11 cellular contexts compared by ENCODE assay signal in the genomic region with DNA sequence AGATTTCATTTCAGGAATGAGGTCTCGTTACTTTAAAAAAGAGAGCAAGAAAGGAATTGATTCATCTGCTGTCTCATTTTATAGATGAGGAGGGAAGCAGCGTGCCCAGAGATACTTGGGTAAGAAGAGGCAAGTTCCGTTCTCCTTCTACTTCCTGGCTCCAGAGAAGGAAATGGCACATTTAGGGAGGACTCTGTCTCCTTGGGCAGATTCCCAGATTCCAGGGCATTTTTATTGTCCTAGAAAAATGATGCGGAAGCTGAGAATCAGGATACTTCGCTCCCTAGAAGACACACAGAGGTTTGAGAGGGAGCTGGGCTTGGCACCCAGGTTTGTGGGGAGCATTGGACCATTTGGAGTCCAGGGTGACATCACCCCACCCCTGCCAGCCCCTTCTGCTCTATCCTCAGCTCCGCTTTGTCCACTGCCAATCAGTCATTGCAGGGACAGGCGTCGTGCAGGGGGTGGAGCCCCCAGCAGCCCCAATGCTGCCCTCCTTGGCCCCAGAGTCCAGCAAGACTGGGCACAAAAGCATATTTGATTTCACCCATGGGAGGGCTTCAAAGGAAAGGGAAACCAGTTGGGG.
DNase-seq lines count a peak whose midpoint lies in the region; ATAC-seq and TF ChIP-seq lines count a peak whose summit lies in the region.
"Had no signal": no experiment of that assay in that cellular context is flagged by ENCODE, and none has a peak within 500 bp of the region (broad histone marks: within the 10 kb centered on the region; RNA-seq: fewer than 3 reads in every experiment).

No MANE protein-coding gene starts in this region.

- no peaks in the 10 kb centered on the region for H3K9me3 Mint-ChIP-seq in activated CD8-positive, alpha-beta memory T cell treated with anti-CD3 and anti-CD28 coated beads, Interleukin-2, amount 10 ng/mL, durations not matched to agents 7 days and 5 days (ENCODE audit: low read depth)
- peaks cover 0 to 2% (median 0%) of the 10 kb centered on the region in 5 experiments for H3K9me3 Mint-ChIP-seq in brain

- H3K4me1 Mint-ChIP-seq in activated CD8-positive, alpha-beta memory T cell treated with anti-CD3 and anti-CD28 coated beads, Interleukin-2, amount 10 ng/mL, durations not matched to agents 7 days and 5 days: peaks cover 8% of the 10 kb centered on the region
- H3K4me1 Mint-ChIP-seq in brain: peaks cover 51% of the 10 kb centered on the region

- no peaks in the 10 kb centered on the region for H3K36me3 Mint-ChIP-seq in activated CD8-positive, alpha-beta memory T cell treated with anti-CD3 and anti-CD28 coated beads, Interleukin-2, amount 10 ng/mL, durations not matched to agents 7 days and 5 days
- no peaks in the 10 kb centered on the region for H3K36me3 Mint-ChIP-seq in brain

- H3K4me3 ChIP-seq in lower lobe of right lung: no peak overlapping the region
- H3K4me3 ChIP-seq in stomach: no peak overlapping the region

- no peak overlapping the region for H3K27ac Mint-ChIP-seq in activated CD8-positive, alpha-beta memory T cell treated with anti-CD3 and anti-CD28 coated beads, Interleukin-2, amount 10 ng/mL, durations not matched to agents 7 days and 5 days
- H3K27ac Mint-ChIP-seq in brain: peak overlapping the region in 3 of 5 experiments; percentile 11 to 65 (median 52)

- TF ChIP-seq CTCF in brain (conservative IDR thresholded peaks at IDR 0.05) (no peak), lower lobe of right lung (IDR thresholded peaks at IDR 0.05) (no peak), stomach (IDR thresholded peaks at IDR 0.05) (no peak)

- CTCF ChIA-PET in activated CD8-positive, alpha-beta memory T cell treated with anti-CD3 and anti-CD28 coated beads, Interleukin-2, amount 10 ng/mL, durations not matched to agents 7 days and 5 days (lab: Charles Lee): no interaction called here

- TF ChIP-seq EP300 in stomach (IDR thresholded peaks at IDR 0.05): no peak

- 68 to 85% (median 68%) methylated on average over 8 of the region's 8 CpGs for WGBS in stomach, 5 donors

- H3K27ac ChIP-seq in lower lobe of right lung (peak overlapping the region; percentile 39), stomach (peak overlapping the region in 4 of 5 donors; percentile 55 to 72 (median 64))

- ATAC-seq in activated CD8-positive, alpha-beta memory T cell treated with anti-CD3 and anti-CD28 coated beads, Interleukin-2, amount 10 ng/mL, durations not matched to agents 7 days and 5 days: no peak
- ATAC-seq in lower lobe of right lung: no peak
- ATAC-seq: SK-N-SH treated with all-trans-retinoic acid at 6 μM for 48 hours had no signal

- peaks cover 32% of the 10 kb centered on the region for H3K27me3 Mint-ChIP-seq in activated CD8-positive, alpha-beta memory T cell treated with anti-CD3 and anti-CD28 coated beads, Interleukin-2, amount 10 ng/mL, durations not matched to agents 7 days and 5 days
- H3K27me3 Mint-ChIP-seq in brain: peaks cover 4% of the 10 kb centered on the region

- H3K27me3 ChIP-seq in lower lobe of right lung (ENCODE audit: low read depth) (no peaks in the 10 kb centered on the region), stomach (no peaks in the 10 kb centered on the region)

- peak; percentile 12 for DNase-seq in activated CD8-positive, alpha-beta memory T cell treated with anti-CD3 and anti-CD28 coated beads, Interleukin-2, amount 10 ng/mL, durations not matched to agents 7 days and 5 days
- DNase-seq in activated CD8-positive, alpha-beta memory T cell treated with anti-CD3 and anti-CD28 coated beads, Interleukin-2, amount 50 U/mL, for 48 hours: no peak
- DNase-seq in lower lobe of right lung: no peak
- peak; percentile 19 for DNase-seq in stomach
- DNase-seq in AG20443 (ENCODE audit: low spot score): no peak
- no peak for DNase-seq in NCI-H524 (lab: John Stamatoyannopoulos, UW)
- DNase-seq in glomerular visceral epithelial cell (ENCODE audit: extremely low spot score): no peak
- DNase-seq: activated naive CD4-positive, alpha-beta T cell; MM.1S had no signal

- no peak for TF ChIP-seq POLR2A in stomach (IDR thresholded peaks at IDR 0.05)

- intact Hi-C loops in lower lobe of right lung (cut with DNase I): no loop called here
- intact Hi-C loops in stomach (cut with DNase I; ENCODE audit: low total_unique reads): no loop called here

- peaks cover 52% of the 10 kb centered on the region for H3K4me1 ChIP-seq in lower lobe of right lung
- H3K4me1 ChIP-seq in stomach: peaks cover 14 to 37% (median 33%) of the 10 kb centered on the region in 4 donors

- H3K4me3 Mint-ChIP-seq in activated CD8-positive, alpha-beta memory T cell treated with anti-CD3 and anti-CD28 coated beads, Interleukin-2, amount 10 ng/mL, durations not matched to agents 7 days and 5 days: no peak overlapping the region
- no peak overlapping the region for H3K4me3 Mint-ChIP-seq in brain

- no peaks in the 10 kb centered on the region for H3K9me3 ChIP-seq in lower lobe of right lung
- H3K9me3 ChIP-seq in stomach: no peaks in the 10 kb centered on the region

- H3K36me3 ChIP-seq in lower lobe of right lung (no peaks in the 10 kb centered on the region), stomach (no peaks in the 10 kb centered on the region)

Comparison
In these comparisons a context has a peak if more than half of its experiments do, and no peak if none do; other contexts are left out.
1. DNase-seq: peak in activated CD8-positive, alpha-beta memory T cell treated with anti-CD3 and anti-CD28 coated beads, Interleukin-2, amount 10 ng/mL, durations not matched to agents 7 days and 5 days (single experiment) and stomach (single experiment); none in activated CD8-positive, alpha-beta memory T cell treated with anti-CD3 and anti-CD28 coated beads, Interleukin-2, amount 50 U/mL, for 48 hours (single experiment), lower lobe of right lung (single experiment), AG20443 (single experiment), NCI-H524 (0 of 2) and glomerular visceral epithelial cell (single experiment).